11 cellular contexts compared by ENCODE assay signal in genomic region chr2:71021394-71021793, GRCh38. TPM values are rescaled to one million over a fixed set of nuclear protein-coding genes. Genes with fewer than 3 reads are reported as not detected.
DNase-seq lines count a peak whose midpoint lies in the region; ATAC-seq, FAIRE-seq and TF ChIP-seq lines count a peak whose summit lies in the region.
"Not testable (repeated sequence)": the region's sequence is repeated elsewhere in the genome, so short reads cannot be mapped to it uniquely, and the experiment has no call there.
"Had no signal": no experiment of that assay in that cellular context is flagged by ENCODE, and none has a peak within 500 bp of the region (broad histone marks: within the 10 kb centered on the region; RNA-seq: fewer than 3 reads in every experiment).

No MANE protein-coding gene starts in this region.

- CTCF ChIA-PET in HepG2 (lab: Yijun Ruan, JAX; ENCODE audit: low intra/inter-chr PET ratio, low total read pairs): not testable (repeated sequence)

- H3K4me1 ChIP-seq in HepG2 (ENCODE audit: insufficient read depth, low read length): peaks cover 16% of the 10 kb centered on the region
- not testable (repeated sequence) for H3K4me1 ChIP-seq in neuronal stem cell (ENCODE audit: control insufficient read depth in 2 of 2, insufficient read depth in 1 of 2, low read depth in 1 of 2, low read length in 2 of 2)

- H3K14ac ChIP-seq in neuronal stem cell (ENCODE audit: low read length): not testable (repeated sequence)

- H3K23ac ChIP-seq in neuronal stem cell (ENCODE audit: low read depth, low read length, poor library complexity): not testable (repeated sequence)

- not testable (repeated sequence) for H3K18ac ChIP-seq in neuronal stem cell (ENCODE audit: low read length)

- H3K4me3 Mint-ChIP-seq in T-helper 17 cell; nephron progenitor cell; progenitor cell of endocrine pancreas (ENCODE audit: low read depth): not testable (repeated sequence)

- H3K79me2 ChIP-seq in HepG2 (ENCODE audit: insufficient read depth, low read length): not testable (repeated sequence)

- not testable (repeated sequence) for H4K91ac ChIP-seq in neuronal stem cell (ENCODE audit: low read depth, low read length, poor library complexity)

- BruUV-seq in HepG2 (replicated peaks; lab: Mats Ljungman, UMichigan): not testable (repeated sequence)

- POLR2A ChIA-PET in HepG2 (lab: Yijun Ruan, JAX): interaction anchor here (0.9 to 2.5 kb wide), 4 partner anchors 14 to 47 kb away, joined by 3 to 11 read pairs (median 6); partner anchors contain the start of gene NAGK

- DNase-seq in T-helper 17 cell; HepG2 (ENCODE audit: low spot score); nephron progenitor cell; neuronal stem cell (ENCODE audit: low spot score); progenitor cell of endocrine pancreas (ENCODE audit: low spot score, unreplicated experiment): not testable (repeated sequence)

- not testable (repeated sequence) for TF ChIP-seq CTCF in HepG2 (CRISPR knock-in tag; IDR thresholded peaks at IDR 0.05); nephron progenitor cell (IDR thresholded peaks at IDR 0.05); progenitor cell of endocrine pancreas (IDR thresholded peaks at IDR 0.05; ENCODE audit: unreplicated experiment)

- not testable (repeated sequence) for H2BK120ac ChIP-seq in neuronal stem cell (ENCODE audit: low read depth, low read length)

- not testable (repeated sequence) for H4K20me1 ChIP-seq in HepG2 (ENCODE audit: insufficient read depth, low read length)

- not testable (repeated sequence) for H4K8ac ChIP-seq in neuronal stem cell (ENCODE audit: low read depth, low read length)

- H2AFZ ChIP-seq in HepG2 (ENCODE audit: low read length): not testable (repeated sequence)
- H2AFZ ChIP-seq in neuronal stem cell (ENCODE audit: low read length): peak overlapping the region; percentile 74

- intact Hi-C loops in HepG2 (cut with micrococcal nuclease; ENCODE audit: unreplicated experiment): not testable (repeated sequence)

- peaks cover 0 to 12% of the 10 kb centered on the region in 2 experiments; a peak in 1 of 5 replicates for H3K27me3 ChIP-seq in HepG2 (ENCODE audit: control insufficient read depth in 1 of 2, insufficient read depth in 2 of 2, low read length in 2 of 2)
- H3K27me3 ChIP-seq in neuronal stem cell (ENCODE audit: control insufficient read depth in 3 of 3, insufficient read depth in 3 of 3, low read depth in 1 of 3, low read length in 3 of 3): not testable (repeated sequence)

- peak overlapping the region; percentile 55 for H3K4me2 ChIP-seq in HepG2 (ENCODE audit: low read depth, low read length)
- H3K4me2 ChIP-seq in neuronal stem cell (ENCODE audit: insufficient read depth, low read length, poor library complexity, severe bottlenecking): not testable (repeated sequence)

- in situ Hi-C loops in HepG2 (cut with HindIII; ENCODE audit: extremely low pct_ligation_motif_present, low pct_unique_long_range_greater_than_20kb): not testable (repeated sequence)

- not testable (repeated sequence) for H2AK5ac ChIP-seq in neuronal stem cell (ENCODE audit: low read depth, low read length)

- H3K27ac Mint-ChIP-seq in T-helper 17 cell (peak overlapping the region; percentile 88), nephron progenitor cell (peak overlapping the region; percentile 91), progenitor cell of endocrine pancreas (peak overlapping the region; percentile 83)

- H2BK5ac ChIP-seq in neuronal stem cell (ENCODE audit: low read length): not testable (repeated sequence)

- H3K36me3 Mint-ChIP-seq in T-helper 17 cell (ENCODE audit: low read depth); nephron progenitor cell (ENCODE audit: low read depth); progenitor cell of endocrine pancreas (ENCODE audit: insufficient read depth): not testable (repeated sequence)

- not testable (repeated sequence) for H3K27ac ChIP-seq in HepG2 (ENCODE audit: extremely low read length, insufficient read depth, low read length); neuronal stem cell (replicated peaks; ENCODE audit: low read length)

- 25% methylated on average over 14 of the region's 14 CpGs for WGBS in HepG2 (ENCODE audit: low lambda C conversion rate)
- no CpG with 5 or more reads among the region's 14 CpGs for WGBS in neuronal stem cell (ENCODE audit: extremely low coverage in 2 of 2, insufficient read length in 2 of 2, insufficient replicate concordance in 1 of 2), 2 donors

- not testable (repeated sequence) for TF ChIP-seq EP300 in HepG2 (IDR thresholded peaks at IDR 0.05; ENCODE audit: low read depth in 2 of 2, low read length in 2 of 2); HepG2 (CRISPR knock-in tag; IDR thresholded peaks at IDR 0.05; ENCODE audit: borderline replicate concordance)

- H3K36me3 ChIP-seq in HepG2 (replicated peaks in 1 of 2; ENCODE audit: control insufficient read depth in 1 of 2, insufficient read depth in 2 of 2, low read length in 2 of 2); neuronal stem cell (replicated peaks in 1 of 2; ENCODE audit: control insufficient read depth in 2 of 2, insufficient read depth in 2 of 2, low read length in 2 of 2): not testable (repeated sequence)

- not testable (repeated sequence) for H3K4me1 Mint-ChIP-seq in T-helper 17 cell
- peaks cover 16% of the 10 kb centered on the region for H3K4me1 Mint-ChIP-seq in nephron progenitor cell
- peaks cover 21% of the 10 kb centered on the region for H3K4me1 Mint-ChIP-seq in progenitor cell of endocrine pancreas (ENCODE audit: low read depth)

- not testable (repeated sequence) for H3K4me3 ChIP-seq in HepG2 (replicated peaks in 1 of 3; ENCODE audit: insufficient read depth in 1 of 3, low read depth in 2 of 3, low read length in 3 of 3); neuronal stem cell (ENCODE audit: low read length in 2 of 2)

- H3K79me1 ChIP-seq in neuronal stem cell (ENCODE audit: low read depth, low read length): not testable (repeated sequence)

- H2BK15ac ChIP-seq in neuronal stem cell (ENCODE audit: low read length): not testable (repeated sequence)

- not testable (repeated sequence) for TF ChIP-seq RAD21 in HepG2 (CRISPR knock-in tag; IDR thresholded peaks at IDR 0.05)

- not testable (repeated sequence) for H3K9ac ChIP-seq in HepG2 (ENCODE audit: insufficient read depth, low read depth, low read length); neuronal stem cell (ENCODE audit: low read depth, low read length, poor library complexity)

- not testable (repeated sequence) for H3K4ac ChIP-seq in neuronal stem cell (ENCODE audit: low read length)

- H3K9me3 Mint-ChIP-seq in nephron progenitor cell; progenitor cell of endocrine pancreas (ENCODE audit: low read depth): not testable (repeated sequence)

- not testable (repeated sequence) for H3K9me3 ChIP-seq in T-helper 17 cell (ENCODE audit: control insufficient read depth, low read length, poor library complexity, severe bottlenecking); HepG2 (ENCODE audit: low read length); neuronal stem cell (replicated peaks in 1 of 2; ENCODE audit: control insufficient read depth in 2 of 2, insufficient read depth in 1 of 2, low read depth in 1 of 2, low read length in 2 of 2)

- FAIRE-seq in HepG2 (lab: Jason Lieb, UNC): not testable (repeated sequence)

- H3K27me3 Mint-ChIP-seq in T-helper 17 cell (peaks cover 12% of the 10 kb centered on the region), progenitor cell of endocrine pancreas (peaks cover 11% of the 10 kb centered on the region)
- not testable (repeated sequence) for H3K27me3 Mint-ChIP-seq in nephron progenitor cell (ENCODE audit: low read depth, poor library complexity)

- not testable (repeated sequence) for TF ChIP-seq POLR2A in HepG2 (IDR thresholded peaks at IDR 0.05; ENCODE audit: insufficient read depth in 1 of 2, low read depth in 2 of 2, low read length in 2 of 2)

- H2BK12ac ChIP-seq in neuronal stem cell (ENCODE audit: low read length): not testable (repeated sequence)

- ATAC-seq in T-helper 17 cell, HepG2: not testable (repeated sequence)

RNA-seq across cellular contexts. Expression of gene TEX261, which starts 26.7 kb away (rescaled TPM):
- 10 to 100 TPM; 30.0 to 31.3 TPM for total RNA-seq in T-helper 17 cell
- 36.0 and 43.8 TPM in 2 replicates for total RNA-seq in HepG2 (2016; rRNA removed; fragmentation: Illumina TruSeq; extraction: Trizol)
- 13.1 and 17.4 TPM in 2 replicates for total RNA-seq in HepG2 (2016; cell fraction: cytosol; rRNA removed; fragmentation: Illumina TruSeq; extraction: Trizol; ENCODE audit: low read depth)
- total RNA-seq in HepG2 (2016; cell fraction: insoluble cytoplasmic fraction; rRNA removed; fragmentation: Illumina TruSeq; extraction: Trizol): 32.9 and 42.2 TPM in 2 replicates
- 49.5 and 51.8 TPM in 2 replicates for total RNA-seq in HepG2 (2016; cell fraction: membrane; rRNA removed; fragmentation: Illumina TruSeq; extraction: Trizol)
- 41.0 and 45.3 TPM in 2 replicates for total RNA-seq in HepG2 (2016; cell fraction: nucleus; rRNA removed; fragmentation: Illumina TruSeq; extraction: Trizol)
- 68.7 and 78.7 TPM in 2 replicates for polyA plus RNA-seq in HepG2 (2011; rRNA removed)
- polyA plus RNA-seq in HepG2 (2011; cell fraction: cytosol; rRNA removed): 67.6 and 76.6 TPM in 2 replicates
- polyA plus RNA-seq in HepG2 (2011; cell fraction: nucleus; rRNA removed): 59.4 and 73.5 TPM in 2 replicates
- polyA plus RNA-seq in HepG2 (2012): 40.8 and 51.3 TPM in 2 replicates
- polyA plus RNA-seq in HepG2 (2016; cell fraction: cytosol; fragmentation: Illumina TruSeq; extraction: Trizol; ENCODE audit: low read depth): 25.7 and 32.7 TPM in 2 replicates
- polyA plus RNA-seq in HepG2 (2016; cell fraction: insoluble cytoplasmic fraction; fragmentation: Illumina TruSeq; extraction: Trizol; ENCODE audit: low read depth): 52.6 and 59.2 TPM in 2 replicates
- 72.7 and 76.3 TPM in 2 replicates for polyA plus RNA-seq in HepG2 (2016; cell fraction: membrane; fragmentation: Illumina TruSeq; extraction: Trizol; ENCODE audit: low read depth)
- 82.4 and 86.0 TPM in 2 replicates for polyA plus RNA-seq in HepG2 (2016; cell fraction: nucleus; fragmentation: Illumina TruSeq; extraction: Trizol; ENCODE audit: insufficient read depth, low read depth)
- polyA minus RNA-seq in HepG2 (2011; rRNA and poly(A)+ RNA removed; ENCODE audit: low replicate concordance): 90.8 and 137 TPM in 2 replicates
- polyA minus RNA-seq in HepG2 (2011; cell fraction: cytosol; rRNA and poly(A)+ RNA removed): 27.5 and 29.3 TPM in 2 replicates
- polyA minus RNA-seq in HepG2 (2011; cell fraction: nucleus; rRNA and poly(A)+ RNA removed): 23.2 and 28.1 TPM in 2 replicates
- polyA plus RNA-seq in neuronal stem cell (2013, experiment 1 of 2): 16.7 TPM
- 16.5 TPM for polyA plus RNA-seq in neuronal stem cell (2013, experiment 2 of 2)
- total RNA-seq in progenitor cell of endocrine pancreas: 35.4 and 36.9 TPM in 2 replicates

RNA-seq across cellular contexts. Expression of gene ANKRD53, which starts 43.0 kb away (rescaled TPM):
- total RNA-seq in T-helper 17 cell (under 1 TPM; 0.34 to 0.80 TPM), HepG2 (2016; rRNA removed; fragmentation: Illumina TruSeq; extraction: Trizol) (not detected in 2 replicates), progenitor cell of endocrine pancreas (3.7 and 5.4 TPM in 2 replicates)
- not detected in 2 replicates for total RNA-seq in HepG2 (2016; cell fraction: cytosol; rRNA removed; fragmentation: Illumina TruSeq; extraction: Trizol; ENCODE audit: low read depth)
- 0.09 TPM in 1 of 2 replicates, not detected in the other for total RNA-seq in HepG2 (2016; cell fraction: insoluble cytoplasmic fraction; rRNA removed; fragmentation: Illumina TruSeq; extraction: Trizol)
- total RNA-seq in HepG2 (2016; cell fraction: membrane; rRNA removed; fragmentation: Illumina TruSeq; extraction: Trizol): not detected in 2 replicates
- 0.66 TPM in 1 of 2 replicates, not detected in the other for total RNA-seq in HepG2 (2016; cell fraction: nucleus; rRNA removed; fragmentation: Illumina TruSeq; extraction: Trizol)
- polyA plus RNA-seq in HepG2 (2011; rRNA removed): 0.12 and 0.15 TPM in 2 replicates
- polyA plus RNA-seq in HepG2 (2011; cell fraction: cytosol; rRNA removed): 0.25 TPM in 1 of 2 replicates, not detected in the other
- 0.14 and 0.62 TPM in 2 replicates for polyA plus RNA-seq in HepG2 (2011; cell fraction: nucleus; rRNA removed)
- 0.08 TPM in 1 of 2 replicates, not detected in the other for polyA plus RNA-seq in HepG2 (2012)
- polyA plus RNA-seq in HepG2 (2016; cell fraction: cytosol; fragmentation: Illumina TruSeq; extraction: Trizol; ENCODE audit: low read depth): 0.08 and 0.27 TPM in 2 replicates
- not detected in 2 replicates for polyA plus RNA-seq in HepG2 (2016; cell fraction: insoluble cytoplasmic fraction; fragmentation: Illumina TruSeq; extraction: Trizol; ENCODE audit: low read depth)
- polyA plus RNA-seq in HepG2 (2016; cell fraction: membrane; fragmentation: Illumina TruSeq; extraction: Trizol; ENCODE audit: low read depth): 0.20 and 0.53 TPM in 2 replicates
- polyA plus RNA-seq in HepG2 (2016; cell fraction: nucleus; fragmentation: Illumina TruSeq; extraction: Trizol; ENCODE audit: insufficient read depth, low read depth): 0.42 and 0.69 TPM in 2 replicates
- polyA minus RNA-seq in HepG2 (2011; rRNA and poly(A)+ RNA removed; ENCODE audit: low replicate concordance): not detected in 2 replicates
- polyA minus RNA-seq in HepG2 (2011; cell fraction: cytosol; rRNA and poly(A)+ RNA removed): not detected in 2 replicates
- not detected in 2 replicates for polyA minus RNA-seq in HepG2 (2011; cell fraction: nucleus; rRNA and poly(A)+ RNA removed)
- 0.33 TPM for polyA plus RNA-seq in neuronal stem cell (2013, experiment 1 of 2)
- 0.35 TPM for polyA plus RNA-seq in neuronal stem cell (2013, experiment 2 of 2)
- total RNA-seq: A172, Calu3, Daoy had no signal
- polyA plus RNA-seq: A549; CD14-positive monocyte; CD4-positive, alpha-beta memory T cell had no signal

RNA-seq across cellular contexts. Expression of gene NAGK, which starts 47.1 kb away (rescaled TPM):
- 100 to 1,000 TPM in 1 of 2 donors, 10 to 100 TPM in 1; 75.0 to 102 TPM for total RNA-seq in T-helper 17 cell
- 29.8 and 35.2 TPM in 2 replicates for total RNA-seq in HepG2 (2016; rRNA removed; fragmentation: Illumina TruSeq; extraction: Trizol)
- 16.7 and 20.4 TPM in 2 replicates for total RNA-seq in HepG2 (2016; cell fraction: cytosol; rRNA removed; fragmentation: Illumina TruSeq; extraction: Trizol; ENCODE audit: low read depth)
- 28.4 and 34.5 TPM in 2 replicates for total RNA-seq in HepG2 (2016; cell fraction: insoluble cytoplasmic fraction; rRNA removed; fragmentation: Illumina TruSeq; extraction: Trizol)
- total RNA-seq in HepG2 (2016; cell fraction: membrane; rRNA removed; fragmentation: Illumina TruSeq; extraction: Trizol): 16.2 and 19.4 TPM in 2 replicates
- total RNA-seq in HepG2 (2016; cell fraction: nucleus; rRNA removed; fragmentation: Illumina TruSeq; extraction: Trizol): 25.1 and 33.7 TPM in 2 replicates
- polyA plus RNA-seq in HepG2 (2011; rRNA removed): 24.4 and 32.1 TPM in 2 replicates
- polyA plus RNA-seq in HepG2 (2011; cell fraction: cytosol; rRNA removed): 26.2 and 27.6 TPM in 2 replicates
- polyA plus RNA-seq in HepG2 (2011; cell fraction: nucleus; rRNA removed): 79.7 and 80.0 TPM in 2 replicates
- polyA plus RNA-seq in HepG2 (2012): 21.9 and 25.9 TPM in 2 replicates
- polyA plus RNA-seq in HepG2 (2016; cell fraction: cytosol; fragmentation: Illumina TruSeq; extraction: Trizol; ENCODE audit: low read depth): 13.2 and 15.1 TPM in 2 replicates
- 36.5 and 39.9 TPM in 2 replicates for polyA plus RNA-seq in HepG2 (2016; cell fraction: insoluble cytoplasmic fraction; fragmentation: Illumina TruSeq; extraction: Trizol; ENCODE audit: low read depth)
- 11.9 and 13.2 TPM in 2 replicates for polyA plus RNA-seq in HepG2 (2016; cell fraction: membrane; fragmentation: Illumina TruSeq; extraction: Trizol; ENCODE audit: low read depth)
- 64.5 and 73.2 TPM in 2 replicates for polyA plus RNA-seq in HepG2 (2016; cell fraction: nucleus; fragmentation: Illumina TruSeq; extraction: Trizol; ENCODE audit: insufficient read depth, low read depth)
- 27.8 and 45.7 TPM in 2 replicates for polyA minus RNA-seq in HepG2 (2011; rRNA and poly(A)+ RNA removed; ENCODE audit: low replicate concordance)
- polyA minus RNA-seq in HepG2 (2011; cell fraction: cytosol; rRNA and poly(A)+ RNA removed): 7.1 and 10.9 TPM in 2 replicates
- polyA minus RNA-seq in HepG2 (2011; cell fraction: nucleus; rRNA and poly(A)+ RNA removed): 54.0 and 54.8 TPM in 2 replicates
- 33.6 TPM for polyA plus RNA-seq in neuronal stem cell (2013, experiment 1 of 2)
- polyA plus RNA-seq in neuronal stem cell (2013, experiment 2 of 2): 31.2 TPM
- total RNA-seq in progenitor cell of endocrine pancreas: 115 and 127 TPM in 2 replicates
